ENCODE assay signal across 8 cellular contexts in the genomic region with DNA sequence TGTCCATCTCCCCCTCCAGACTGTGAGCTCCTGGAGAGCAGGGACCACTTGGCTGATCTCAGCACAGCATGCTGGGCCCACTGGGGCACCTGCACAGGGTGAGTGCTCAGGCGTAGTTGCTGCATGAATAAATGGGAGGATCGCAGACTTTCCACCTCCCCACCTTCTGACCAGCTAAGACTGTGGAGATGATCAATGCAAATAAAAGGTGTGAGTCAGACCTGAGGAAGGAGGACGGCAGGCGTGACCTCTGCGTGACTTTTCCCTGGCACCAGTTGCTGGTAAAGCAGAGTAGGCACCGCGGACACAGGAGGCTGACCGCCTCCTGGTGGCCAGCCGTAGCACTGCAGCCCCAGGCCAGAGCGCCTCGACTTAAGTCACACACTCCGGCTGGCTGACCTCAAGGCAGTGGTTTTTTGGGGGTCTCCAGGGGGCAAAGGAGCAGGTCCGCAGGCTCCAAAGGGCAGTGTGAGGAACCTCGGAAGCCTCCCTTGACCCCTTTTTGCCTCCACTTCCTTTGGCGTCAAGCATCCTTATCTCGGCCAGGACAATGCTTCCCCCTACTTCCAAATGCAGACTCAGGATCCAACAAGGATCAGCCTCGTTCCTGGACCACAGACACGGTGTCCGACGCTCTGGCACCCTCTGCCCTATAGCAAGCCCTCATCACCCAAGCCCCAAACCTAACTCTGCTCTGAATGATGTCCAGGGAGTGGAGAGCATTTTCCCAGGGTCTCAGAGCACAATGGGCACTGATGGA. TPM values are rescaled to one million over a fixed set of nuclear protein-coding genes. Genes with fewer than 3 reads are reported as not detected.
A peak's percentile ranks its signal among the peaks of the same experiment; 100 is the strongest.
DNase-seq lines count a peak whose midpoint lies in the region; TF ChIP-seq lines count a peak whose summit lies in the region.

No MANE protein-coding gene starts in this region.

- peaks cover 56% of the 10 kb centered on the region for H3K27me3 Mint-ChIP-seq in activated CD4-positive, alpha-beta memory T cell treated with anti-CD3 and anti-CD28 coated beads, Interleukin-2, amount 10 ng/mL, durations not matched to agents 7 days and 5 days
- peaks cover 7% of the 10 kb centered on the region for H3K27me3 Mint-ChIP-seq in endodermal cell (ENCODE audit: insufficient read depth)

- 18 to 19% methylated on average over 20 of the region's 20 CpGs for WGBS in GM23248 (ENCODE audit: low coverage in 1 of 2, low lambda C conversion rate in 2 of 2, missing lambda C conversion rate in 2 of 2), 2 experiments
- WGBS in endodermal cell (ENCODE audit: insufficient coverage in 1 of 2, insufficient read length in 1 of 2), 2 experiments = 44 to 59% methylated on average over 11 to 20 of the region's 20 CpGs

- in situ Hi-C loops in GM23248 (cut with MboI) = loop anchor here (10.0 kb wide), 1 partner anchor 524 kb away; no protein-coding TSS in a partner anchor

- H3K4me3 ChIP-seq in GM23248 (no peak overlapping the region), endodermal cell (ENCODE audit: low read length) (no peak overlapping the region)

- H3K9me3 ChIP-seq in GM23248 (ENCODE audit: low read depth) (no peaks in the 10 kb centered on the region), endodermal cell (ENCODE audit: control insufficient read depth, low read length) (peaks cover 11% of the 10 kb centered on the region)

- H3K4me1 ChIP-seq in GM23248 (ENCODE audit: insufficient read depth) (peaks cover 3% of the 10 kb centered on the region; the same call in 1 of the 2 replicates), endodermal cell (ENCODE audit: control insufficient read depth, insufficient read depth, low read length) (no peaks in the 10 kb centered on the region)

- no peak overlapping the region for H3K4me3 Mint-ChIP-seq in activated CD4-positive, alpha-beta memory T cell treated with anti-CD3 and anti-CD28 coated beads, Interleukin-2, amount 10 ng/mL, durations not matched to agents 7 days and 5 days
- no peak overlapping the region for H3K4me3 Mint-ChIP-seq in endodermal cell

- no peaks in the 10 kb centered on the region for H3F3A ChIP-seq in GM23248 (ENCODE audit: insufficient read depth)

- no peaks in the 10 kb centered on the region for H3K36me3 ChIP-seq in GM23248 (ENCODE audit: low read depth)
- no peaks in the 10 kb centered on the region for H3K36me3 ChIP-seq in endodermal cell (ENCODE audit: control insufficient read depth, insufficient read depth, low read length)

- H3K36me3 Mint-ChIP-seq in activated CD4-positive, alpha-beta memory T cell treated with anti-CD3 and anti-CD28 coated beads, Interleukin-2, amount 10 ng/mL, durations not matched to agents 7 days and 5 days (ENCODE audit: low read depth) = peaks cover 6% of the 10 kb centered on the region
- no peaks in the 10 kb centered on the region for H3K36me3 Mint-ChIP-seq in endodermal cell (ENCODE audit: low read depth)

- peak; percentile 78 for DNase-seq in CD1c-positive myeloid dendritic cell (ENCODE audit: extremely low spot score)
- DNase-seq in GM23248 = peak; percentile 87
- peak; percentile 24 for DNase-seq in NCI-H345 treated with DMSO at 0.1 percent for 48 hours (lab: John Stamatoyannopoulos, UW; ENCODE audit: unreplicated experiment)
- DNase-seq in activated CD4-positive, alpha-beta memory T cell treated with anti-CD3 and anti-CD28 coated beads, Interleukin-2, amount 10 ng/mL, durations not matched to agents 7 days and 5 days = peak; percentile 70
- DNase-seq in endodermal cell = peak; percentile 95
- peak; percentile 44 for DNase-seq in myocyte (ENCODE audit: low read depth)
- peak; percentile 31 to 51 for DNase-seq in stimulated activated CD8-positive, alpha-beta memory T cell treated with anti-CD3 and anti-CD28 coated beads, Interleukin-7, amount 100 ng/mL, for 4 hours (ENCODE audit: low read depth in 2 of 2)
- no peak for DNase-seq in cortex of kidney (lab: John Stamatoyannopoulos, UW)

- no peaks in the 10 kb centered on the region for H3K9me2 ChIP-seq in GM23248 (ENCODE audit: insufficient read depth)

- H3K9ac ChIP-seq in GM23248 (no peak overlapping the region), endodermal cell (ENCODE audit: extremely low read depth, low read length, poor library complexity, severe bottlenecking) (no peak overlapping the region)

- H3K27me3 ChIP-seq in GM23248 (replicated peaks; ENCODE audit: insufficient read depth) (0 out of 2 replicates have a peak, but pooled peaks cover 4% of the 10 kb centered on the region), endodermal cell (ENCODE audit: control insufficient read depth, insufficient read depth, low read length, poor library complexity, severe bottlenecking) (no peaks in the 10 kb centered on the region)

- H3K4me2 ChIP-seq in GM23248 (ENCODE audit: unreplicated experiment) = no peak overlapping the region

- H2AFZ ChIP-seq in GM23248 = no peak overlapping the region

- peaks cover 28% of the 10 kb centered on the region for H3K4me1 Mint-ChIP-seq in activated CD4-positive, alpha-beta memory T cell treated with anti-CD3 and anti-CD28 coated beads, Interleukin-2, amount 10 ng/mL, durations not matched to agents 7 days and 5 days
- H3K4me1 Mint-ChIP-seq in endodermal cell = peaks cover 8% of the 10 kb centered on the region

- H3K9me3 Mint-ChIP-seq in activated CD4-positive, alpha-beta memory T cell treated with anti-CD3 and anti-CD28 coated beads, Interleukin-2, amount 10 ng/mL, durations not matched to agents 7 days and 5 days = peaks cover 7% of the 10 kb centered on the region
- H3K9me3 Mint-ChIP-seq in endodermal cell = peaks cover 8% of the 10 kb centered on the region

- CTCF ChIA-PET in activated CD4-positive, alpha-beta memory T cell treated with anti-CD3 and anti-CD28 coated beads, Interleukin-2, amount 10 ng/mL, durations not matched to agents 7 days and 5 days (lab: Charles Lee) = interaction anchor here (1.1 to 3.5 kb wide), 6 partner anchors 9 to 543 kb away, joined by 3 to 21 read pairs (median 4); no protein-coding TSS in a partner anchor

- H3K27ac ChIP-seq in GM23248 = no peak overlapping the region
- H3K27ac ChIP-seq in endodermal cell (ENCODE audit: low read depth, low read length) = no peak overlapping the region

- no peak overlapping the region for H3K27ac Mint-ChIP-seq in activated CD4-positive, alpha-beta memory T cell treated with anti-CD3 and anti-CD28 coated beads, Interleukin-2, amount 10 ng/mL, durations not matched to agents 7 days and 5 days
- no peak overlapping the region for H3K27ac Mint-ChIP-seq in endodermal cell

- POLR2A ChIA-PET in activated CD4-positive, alpha-beta memory T cell treated with anti-CD3 and anti-CD28 coated beads, Interleukin-2, amount 10 ng/mL, durations not matched to agents 7 days and 5 days (lab: Charles Lee) = interaction anchor here (2.6 kb wide), 1 partner anchor 12 kb away, joined by 15 read pairs; no protein-coding TSS in a partner anchor

- TF ChIP-seq CTCF in endodermal cell (conservative IDR thresholded peaks at IDR 0.05) = peak; percentile 97

- no peaks in the 10 kb centered on the region for H4K20me1 ChIP-seq in GM23248 (ENCODE audit: insufficient read depth)

- H3K79me2 ChIP-seq in GM23248 (ENCODE audit: insufficient read depth) = no peaks in the 10 kb centered on the region

RNA-seq across cellular contexts. Expression of gene TDRD7, which starts 12.7 kb away (rescaled TPM):
- total RNA-seq in GM23248 (2014; rRNA removed; shearing (Covaris generic)) = 6.6 and 8.9 TPM in 2 replicates
- polyA plus RNA-seq in GM23248 (2016; fragmentation: Nextera tagmentation; extraction: Ambion mirVana) = 4.9 and 5.0 TPM in 2 replicates
- total RNA-seq in activated CD4-positive, alpha-beta memory T cell treated with anti-CD3 and anti-CD28 coated beads, Interleukin-2, amount 10 ng/mL, durations not matched to agents 7 days and 5 days = 10 to 100 TPM; 19.4 to 19.8 TPM
- total RNA-seq in endodermal cell (10 to 100 TPM; 25.9 to 31.9 TPM), myocyte (4.7 and 5.2 TPM in 2 replicates)
- 6.3 TPM for polyA plus RNA-seq in endodermal cell (2013, experiment 1 of 2)
- 7.5 TPM for polyA plus RNA-seq in endodermal cell (2013, experiment 2 of 2)
- polyA plus RNA-seq in myocyte (2012) = 4.3 TPM
